Comparison of ENCODE assay signal across 27 cellular contexts in the genomic region with DNA sequence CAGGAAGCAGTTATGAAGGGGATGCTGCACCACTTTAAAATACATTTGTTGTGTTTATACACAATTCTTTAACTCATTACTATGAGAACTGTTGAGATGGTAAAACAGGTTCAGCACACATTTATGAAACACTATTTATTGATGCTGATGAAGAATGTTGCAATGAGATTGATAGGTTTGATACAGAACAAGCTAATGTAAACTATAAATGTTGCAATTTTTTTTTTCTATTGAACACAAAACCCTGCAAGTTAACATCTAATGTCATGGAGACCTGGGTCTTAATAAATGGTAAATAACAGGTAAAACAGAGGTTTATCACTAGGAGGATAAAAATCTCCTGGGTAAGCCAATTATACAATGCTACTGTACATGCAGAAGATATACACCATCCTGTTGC.
"Had no signal": no experiment of that assay in that cellular context is flagged by ENCODE, and none has a peak within 500 bp of the region (broad histone marks: within the 10 kb centered on the region; RNA-seq: fewer than 3 reads in every experiment).

No MANE protein-coding gene starts in this region.

- H3K4me3 ChIP-seq: stomach, suprapubic skin, testis, thoracic aorta, thyroid gland, tibial artery, tibial nerve, transverse colon, upper lobe of left lung, upper lobe of right lung, uterus, vagina had no signal

- H3K36me3 ChIP-seq: stomach, suprapubic skin, thoracic aorta, thyroid gland, tibial artery, tibial nerve, transverse colon, upper lobe of left lung, upper lobe of right lung, uterus, vagina had no signal

- FAIRE-seq: urothelium cell line had no signal

- H3K27me3 ChIP-seq: stomach, suprapubic skin, testis, thyroid gland, tibial artery, tibial nerve, transverse colon, upper lobe of left lung, upper lobe of right lung, uterus, vagina had no signal

- ATAC-seq: stimulated activated effector memory CD8-positive, alpha-beta T cell treated with anti-CD3 and anti-CD28 coated beads, Interleukin-12 subunit alpha, Interleukin-12 subunit beta, amount 100 ng/mL, for 72 hours; stimulated activated memory B cell treated with anti-CD40 and anti-IgM and Interleukin-4, amounts not matched to agents 10 μg/mL and 1 μg/mL and 100 μg/mL, for 72 hours; stimulated activated naive B cell treated with anti-CD40 and anti-IgM and Interleukin-4, amounts not matched to agents 10 μg/mL and 1 μg/mL and 100 μg/mL, for 72 hours; stimulated activated naive CD8-positive, alpha-beta T cell treated with anti-CD3 and anti-CD28 coated beads, Interleukin-15, amount 100 ng/mL, for 72 hours; stimulated activated naive CD8-positive, alpha-beta T cell treated with anti-CD3 and anti-CD28 coated beads, Interleukin-15, Interleukin-2, amounts not matched to agents 100 U/mL and 50 U/mL, for 24 hours; upper lobe of right lung had no signal

- H3K27ac ChIP-seq: stomach, suprapubic skin, testis, thoracic aorta, thyroid gland, tibial artery, tibial nerve, transverse colon, upper lobe of left lung, upper lobe of right lung, uterus, vagina had no signal

- H3K9me3 ChIP-seq: suprapubic skin, testis, thoracic aorta, thyroid gland, tibial artery, transverse colon, uterus, vagina had no signal

- H3K4me1 ChIP-seq: stomach, suprapubic skin, testis, thyroid gland, tibial artery, tibial nerve, transverse colon, upper lobe of left lung, upper lobe of right lung, uterus, vagina had no signal

- DNase-seq: stimulated activated CD4-positive, alpha-beta T cell treated with anti-CD3 and anti-CD28 coated beads, Interleukin-2, amount 100 ng/mL, for 48 hours; stimulated activated CD4-positive, alpha-beta T cell treated with anti-CD3 and anti-CD28 coated beads, Interleukin-4, amount 100 ng/mL, for 1 hour; stimulated activated CD4-positive, alpha-beta T cell treated with anti-CD3 and anti-CD28 coated beads, Interleukin-4, amount 100 ng/mL, for 24 hours; stimulated activated CD4-positive, alpha-beta T cell treated with anti-CD3 and anti-CD28 coated beads, Interleukin-4, amount 100 ng/mL, for 4 hours; stimulated activated CD8-positive, alpha-beta memory T cell treated with anti-CD3 and anti-CD28 coated beads, Interleukin-4, amount 100 ng/mL, for 48 hours; stimulated activated naive B cell treated with anti-CD40 and anti-IgM and Interleukin-4, amounts not matched to agents 10 μg/mL and 1 μg/mL and 100 μg/mL, for 72 hours; stimulated activated naive CD4-positive, alpha-beta T cell; stimulated activated naive CD4-positive, alpha-beta T cell treated with Interleukin-2 at 50 U/mL for 16 hours; stimulated activated naive CD8-positive, alpha-beta T cell treated with anti-CD3 and anti-CD28 coated beads, Interleukin-15, amount 100 ng/mL, for 72 hours; stimulated activated naive CD8-positive, alpha-beta T cell treated with anti-CD3 and anti-CD28 coated beads, Interleukin-15, Interleukin-2, amounts not matched to agents 100 U/mL and 50 U/mL, for 24 hours; stomach; substantia nigra; testis; thyroid gland; tibial artery; transverse colon; trophoblast cell; upper lobe of left lung; upper lobe of right lung; uterus had no signal
